In genomic region chr15:91202510-91202909, GRCh38 we compare ENCODE assay signal across 1 cellular context.
TF ChIP-seq lines count a peak whose summit lies in the region.

No MANE protein-coding gene starts in this region.

TF ChIP-seq in HepG2, 621 proteins besides CTCF, POLR2A, EP300 and RAD21 (continued from another document):
- no peak for TF ChIP-seq ZNF362 (CRISPR knock-in tag; IDR thresholded peaks at IDR 0.05; ENCODE audit: borderline replicate concordance)
- TF ChIP-seq SNAPC5 (CRISPR knock-in tag; IDR thresholded peaks at IDR 0.05; ENCODE audit: borderline replicate concordance): no peak
